Comparison of ENCODE assay signal across 9 cellular contexts in the genomic region with DNA sequence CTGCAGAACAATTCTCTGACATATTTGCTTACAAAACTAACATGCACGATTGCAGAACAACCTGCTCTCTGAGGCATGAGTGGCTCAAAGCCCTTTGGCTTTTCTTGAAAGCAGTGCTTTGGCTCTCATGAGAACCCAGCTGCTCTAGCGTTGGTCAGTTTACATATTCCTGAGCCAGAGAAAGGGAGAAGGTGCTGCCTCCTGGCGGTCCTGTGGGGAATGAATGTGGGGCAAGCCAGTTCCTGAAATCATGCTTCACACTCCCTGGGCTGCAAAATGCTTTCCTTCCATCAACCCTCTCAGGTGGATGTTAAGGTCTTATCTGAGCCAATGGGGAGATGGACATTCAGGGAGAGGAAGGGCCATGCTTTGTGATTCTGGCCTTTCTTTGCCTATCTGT.
DNase-seq lines count a peak whose midpoint lies in the region; ATAC-seq and TF ChIP-seq lines count a peak whose summit lies in the region.
"Had no signal": no experiment of that assay in that cellular context is flagged by ENCODE, and none has a peak within 500 bp of the region (broad histone marks: within the 10 kb centered on the region; RNA-seq: fewer than 3 reads in every experiment).

No MANE protein-coding gene starts in this region.

- H3K27ac Mint-ChIP-seq in natural killer cell treated with Interleukin-12 subunit alpha and Interleukin-12 subunit beta and Interleukin-15 and Interleukin-18, amount 100 ng/mL, for 72 hours, result no peak overlapping the region
- no peak overlapping the region for H3K27ac Mint-ChIP-seq in stimulated activated naive B cell treated with anti-CD40 and anti-IgM and Interleukin-4, amounts not matched to agents 10 μg/mL and 1 μg/mL and 100 μg/mL, for 72 hours
- H3K27ac Mint-ChIP-seq: stimulated activated naive CD8-positive, alpha-beta T cell treated with anti-CD3 and anti-CD28 coated beads, Interleukin-15, Interleukin-2, amounts not matched to agents 100 ng/mL and 50 ng/mL, for 24 hours had no signal

- H3K27me3 Mint-ChIP-seq in natural killer cell treated with Interleukin-12 subunit alpha and Interleukin-12 subunit beta and Interleukin-15 and Interleukin-18, amount 100 ng/mL, for 72 hours, result peaks cover 33 to 45% of the 10 kb centered on the region in 2 donors
- peaks cover 39 to 60% of the 10 kb centered on the region in 2 donors for H3K27me3 Mint-ChIP-seq in stimulated activated naive B cell treated with anti-CD40 and anti-IgM and Interleukin-4, amounts not matched to agents 10 μg/mL and 1 μg/mL and 100 μg/mL, for 72 hours

- no peak overlapping the region for H3K4me3 ChIP-seq in epithelial cell of proximal tubule (ENCODE audit: low read depth, low read length)

- H3K4me1 Mint-ChIP-seq in natural killer cell treated with Interleukin-12 subunit alpha and Interleukin-12 subunit beta and Interleukin-15 and Interleukin-18, amount 100 ng/mL, for 72 hours (ENCODE audit: low read depth in 2 of 2), result no peaks in the 10 kb centered on the region
- no peaks in the 10 kb centered on the region for H3K4me1 Mint-ChIP-seq in stimulated activated naive B cell treated with anti-CD40 and anti-IgM and Interleukin-4, amounts not matched to agents 10 μg/mL and 1 μg/mL and 100 μg/mL, for 72 hours

- no peaks in the 10 kb centered on the region for H3K9me3 Mint-ChIP-seq in natural killer cell treated with Interleukin-12 subunit alpha and Interleukin-12 subunit beta and Interleukin-15 and Interleukin-18, amount 100 ng/mL, for 72 hours
- H3K9me3 Mint-ChIP-seq in stimulated activated naive B cell treated with anti-CD40 and anti-IgM and Interleukin-4, amounts not matched to agents 10 μg/mL and 1 μg/mL and 100 μg/mL, for 72 hours, result peaks cover 8 to 11% of the 10 kb centered on the region in 2 donors
- H3K9me3 Mint-ChIP-seq: stimulated activated naive CD8-positive, alpha-beta T cell treated with anti-CD3 and anti-CD28 coated beads, Interleukin-15, Interleukin-2, amounts not matched to agents 100 ng/mL and 50 ng/mL, for 24 hours had no signal

- peak; percentile 82 for TF ChIP-seq CTCF in 22Rv1 (IDR thresholded peaks at IDR 0.05)
- TF ChIP-seq CTCF in GM13976 (IDR thresholded peaks at IDR 0.05; ENCODE audit: borderline replicate concordance, control extremely low read depth, extremely low read depth, insufficient read depth, missing control alignments), result peak; percentile 53
- TF ChIP-seq CTCF in epithelial cell of proximal tubule (conservative IDR thresholded peaks at IDR 0.05; ENCODE audit: low read depth, low read length), result peak; percentile 87

- in situ Hi-C loops in GM13976 (cut with MboI; ENCODE audit: low sequenced_read_pairs, unreplicated experiment), result loop anchor here (10.0 to 25.0 kb wide), 2 partner anchors 122 to 705 kb away; a partner anchor contains a TSS

- no peak overlapping the region for H3K27ac ChIP-seq in 22Rv1

- no peak overlapping the region for H3K4me3 Mint-ChIP-seq in natural killer cell treated with Interleukin-12 subunit alpha and Interleukin-12 subunit beta and Interleukin-15 and Interleukin-18, amount 100 ng/mL, for 72 hours
- no peak overlapping the region for H3K4me3 Mint-ChIP-seq in stimulated activated naive B cell treated with anti-CD40 and anti-IgM and Interleukin-4, amounts not matched to agents 10 μg/mL and 1 μg/mL and 100 μg/mL, for 72 hours
- H3K4me3 Mint-ChIP-seq: stimulated activated naive CD8-positive, alpha-beta T cell treated with anti-CD3 and anti-CD28 coated beads, Interleukin-15, Interleukin-2, amounts not matched to agents 100 ng/mL and 50 ng/mL, for 24 hours had no signal

- peak in 1 of 2 donors; percentile 65 for ATAC-seq in natural killer cell treated with Interleukin-12 subunit alpha and Interleukin-12 subunit beta and Interleukin-15 and Interleukin-18, amount 100 ng/mL, for 72 hours
- ATAC-seq in stimulated activated naive B cell treated with anti-CD40 and anti-IgM and Interleukin-4, amounts not matched to agents 10 μg/mL and 1 μg/mL and 100 μg/mL, for 72 hours (replicated peaks), result peak; percentile 64 to 74
- ATAC-seq in GM18873 (IDR thresholded peaks at IDR 0.05; ENCODE audit: low FRiP score, unreplicated experiment), result no peak

- DNase-seq in GM13976 (ENCODE audit: low spot score), result peak; percentile 72
- DNase-seq in NCI-H748 (lab: John Stamatoyannopoulos, UW; ENCODE audit: unreplicated experiment), result peak; percentile 85
- DNase-seq in activated CD8-positive, alpha-beta memory T cell treated with anti-CD3 and anti-CD28 coated beads for 24 hours, result peak; percentile 80
- DNase-seq in epithelial cell of proximal tubule (ENCODE audit: low read depth), result no peak
- peak; percentile 77 for DNase-seq in natural killer cell treated with Interleukin-12 subunit alpha and Interleukin-12 subunit beta and Interleukin-15 and Interleukin-18, amount 100 ng/mL, for 72 hours (ENCODE audit: low spot score)
- peak; percentile 28 for DNase-seq in stimulated activated naive B cell treated with anti-CD40 and anti-IgM and Interleukin-4, amounts not matched to agents 10 μg/mL and 1 μg/mL and 100 μg/mL, for 72 hours

- no peaks in the 10 kb centered on the region for H3K36me3 Mint-ChIP-seq in natural killer cell treated with Interleukin-12 subunit alpha and Interleukin-12 subunit beta and Interleukin-15 and Interleukin-18, amount 100 ng/mL, for 72 hours
- H3K36me3 Mint-ChIP-seq in stimulated activated naive B cell treated with anti-CD40 and anti-IgM and Interleukin-4, amounts not matched to agents 10 μg/mL and 1 μg/mL and 100 μg/mL, for 72 hours, result no peaks in the 10 kb centered on the region
